8 cellular contexts compared by ENCODE assay signal in the genomic region with DNA sequence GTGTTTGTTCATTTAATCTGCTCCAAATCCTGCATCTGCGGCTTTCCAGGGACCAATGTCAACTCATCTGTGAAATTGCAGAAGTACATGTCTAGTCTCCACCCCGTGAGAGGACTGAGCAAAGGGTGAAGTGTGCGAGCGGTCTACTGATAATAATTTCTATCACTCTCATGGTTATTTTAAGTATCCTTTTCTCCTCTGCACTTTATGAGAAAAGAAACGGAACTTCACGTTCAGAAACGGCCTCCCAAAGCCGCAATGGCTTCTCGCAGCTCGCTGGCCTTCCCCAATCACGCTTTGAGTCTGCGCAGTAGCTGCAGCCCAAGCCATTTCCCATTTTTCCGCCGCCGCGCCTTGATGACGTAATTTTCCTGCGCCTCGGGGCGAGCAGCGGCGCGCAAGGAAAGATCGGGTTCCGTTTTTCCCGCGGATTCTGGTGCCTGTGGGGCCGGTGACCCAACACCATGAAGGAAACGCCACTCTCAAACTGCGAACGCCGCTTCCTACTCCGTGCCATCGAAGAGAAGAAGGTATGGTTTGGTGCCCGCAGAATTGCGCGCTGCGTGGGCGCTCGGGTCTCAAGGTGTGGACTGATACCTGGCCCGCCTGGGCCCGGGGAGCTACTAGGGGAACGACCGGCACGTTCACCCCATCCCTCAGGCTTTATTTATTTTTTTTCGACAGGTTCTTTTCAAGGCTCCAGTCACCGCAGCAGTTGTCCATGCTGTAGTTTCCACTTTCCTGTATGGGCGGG. TPM values are rescaled to one million over a fixed set of nuclear protein-coding genes. Genes with fewer than 3 reads are reported as not detected.
DNase-seq lines count a peak whose midpoint lies in the region; ATAC-seq and TF ChIP-seq lines count a peak whose summit lies in the region.

A gene with protein sequence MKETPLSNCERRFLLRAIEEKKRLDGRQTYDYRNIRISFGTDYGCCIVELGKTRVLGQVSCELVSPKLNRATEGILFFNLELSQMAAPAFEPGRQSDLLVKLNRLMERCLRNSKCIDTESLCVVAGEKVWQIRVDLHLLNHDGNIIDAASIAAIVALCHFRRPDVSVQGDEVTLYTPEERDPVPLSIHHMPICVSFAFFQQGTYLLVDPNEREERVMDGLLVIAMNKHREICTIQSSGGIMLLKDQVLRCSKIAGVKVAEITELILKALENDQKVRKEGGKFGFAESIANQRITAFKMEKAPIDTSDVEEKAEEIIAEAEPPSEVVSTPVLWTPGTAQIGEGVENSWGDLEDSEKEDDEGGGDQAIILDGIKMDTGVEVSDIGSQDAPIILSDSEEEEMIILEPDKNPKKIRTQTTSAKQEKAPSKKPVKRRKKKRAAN (plus strand): TSS at position 363 of the 754 bp plus-strand sequence. CDS start 102 bp downstream, at position 465.

- intact Hi-C loops in testis (cut with DNase I; ENCODE audit: low total_unique reads), result no loop called here

- no peaks in the 10 kb centered on the region for H3K9me3 Mint-ChIP-seq in activated naive CD4-positive, alpha-beta T cell treated with anti-CD3 and anti-CD28 coated beads, Interleukin-2, amount 50 U/mL, for 72 hours

- H3K36me3 Mint-ChIP-seq in activated naive CD4-positive, alpha-beta T cell treated with anti-CD3 and anti-CD28 coated beads, Interleukin-2, amount 50 U/mL, for 72 hours, result peaks cover 29 to 32% of the 10 kb centered on the region in 2 donors

- ATAC-seq in HG02588 (IDR thresholded peaks at IDR 0.05; ENCODE audit: unreplicated experiment), result peak; percentile 79
- ATAC-seq in activated naive CD4-positive, alpha-beta T cell treated with anti-CD3 and anti-CD28 coated beads, Interleukin-2, amount 50 U/mL, for 72 hours, result peak; percentile 81 to 83
- ATAC-seq in omental fat pad (ENCODE audit: low FRiP score), result peak; percentile 93

- peak; percentile 84 for TF ChIP-seq POLR2A in testis (IDR thresholded peaks at IDR 0.05)

- DNase-seq in GM06990 (ENCODE audit: extremely low read depth, insufficient read length) (peak; percentile 90), NCI-H1092 treated with DMSO at 0.1 percent for 48 hours (lab: John Stamatoyannopoulos, UW) (peak; percentile 87), SKM-1 (lab: John Stamatoyannopoulos, UW; ENCODE audit: unreplicated experiment) (peak; percentile 75), glomerular endothelial cell (ENCODE audit: extremely low read depth, low read depth, low spot score) (peak; percentile 72), omental fat pad (ENCODE audit: low spot score) (peak; percentile 95), testis (peak; percentile 92)
- peak; percentile 94 to 95 for DNase-seq in activated naive CD4-positive, alpha-beta T cell treated with anti-CD3 and anti-CD28 coated beads, Interleukin-2, amount 50 U/mL, for 72 hours (ENCODE audit: low spot score in 2 of 2)

- H3K27ac ChIP-seq in testis, result peak within 1 kb of the TSS; percentile 90 to 91

- TF ChIP-seq CTCF in GM06990 (IDR thresholded peaks at IDR 0.05; ENCODE audit: insufficient read depth, low read length, poor library complexity, severe bottlenecking) (no peak), omental fat pad (IDR thresholded peaks at IDR 0.05) (no peak), testis (IDR thresholded peaks at IDR 0.05) (no peak)

- 0% methylated on average over 40 to 48 of the region's 48 CpGs for WGBS in testis, 2 donors

- H3K36me3 ChIP-seq in GM06990 (ENCODE audit: control insufficient read depth, insufficient read depth, low read length) (peaks cover 4% of the 10 kb centered on the region; the same call in 1 of the 2 replicates), testis (ENCODE audit: low read depth, missing control alignments) (no peaks in the 10 kb centered on the region)

- H3K27me3 ChIP-seq in GM06990 (replicated peaks; ENCODE audit: control insufficient read depth, insufficient read depth, low read length) (no peaks in the 10 kb centered on the region), testis (no peaks in the 10 kb centered on the region)

- peak within 1 kb of the TSS; percentile 97 to 98 for H3K27ac Mint-ChIP-seq in activated naive CD4-positive, alpha-beta T cell treated with anti-CD3 and anti-CD28 coated beads, Interleukin-2, amount 50 U/mL, for 72 hours

- peaks cover 11% of the 10 kb centered on the region for H3K4me1 ChIP-seq in testis

- H3K9me3 ChIP-seq in testis, result no peaks in the 10 kb centered on the region

- H3K4me3 ChIP-seq in GM06990 (replicated peaks; ENCODE audit: low read depth, low read length), result peak within 1 kb of the TSS; percentile 80
- peak within 1 kb of the TSS; percentile 88 to 90 for H3K4me3 ChIP-seq in testis

RNA-seq across cellular contexts. Expression of the gene that starts here (rescaled TPM):
- total RNA-seq in activated naive CD4-positive, alpha-beta T cell treated with anti-CD3 and anti-CD28 coated beads, Interleukin-2, amount 50 U/mL, for 72 hours, result 10 to 100 TPM; 66.3 to 75.4 TPM
- total RNA-seq in glomerular endothelial cell, result 27.8 and 32.0 TPM in 2 replicates
- 10 to 100 TPM; 12.6 to 35.9 (median 23.5) TPM for total RNA-seq in omental fat pad
- 10 to 100 TPM; 52.2 to 55.7 TPM for total RNA-seq in testis
- polyA plus RNA-seq in testis (ENCODE audit: insufficient read depth, low read depth, low replicate concordance), result 74.6 TPM

Comparison
In these comparisons a context has a peak if more than half of its experiments do, and no peak if none do; other contexts are left out.
1. Peak in every context shown above with its lines: DNase-seq, ATAC-seq, H3K4me3 ChIP-seq and H3K27ac ChIP-seq.